20 cellular contexts compared by ENCODE assay signal in the genomic region with DNA sequence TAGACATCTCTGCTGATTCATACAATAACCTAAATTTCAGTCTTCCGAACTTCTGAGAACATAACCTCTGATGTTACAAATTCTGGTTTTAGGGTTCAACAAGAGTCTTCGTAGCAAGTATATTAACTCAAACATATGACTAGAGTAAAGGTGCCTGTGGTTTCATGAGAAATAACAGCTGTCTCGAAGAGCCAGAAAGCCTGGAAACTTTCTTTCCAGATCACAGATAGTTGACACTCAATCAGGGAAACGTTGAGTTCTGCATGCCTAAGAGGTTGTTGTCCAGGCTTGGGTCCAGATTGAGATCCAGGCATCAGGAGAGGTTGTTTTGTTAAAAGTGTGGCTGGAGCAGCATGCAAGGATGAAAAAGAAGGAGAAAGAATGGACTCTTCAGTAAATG.
"Had no signal": no experiment of that assay in that cellular context is flagged by ENCODE, and none has a peak within 500 bp of the region (broad histone marks: within the 10 kb centered on the region; RNA-seq: fewer than 3 reads in every experiment).

No MANE protein-coding gene starts in this region.

- H3K4me2 ChIP-seq: hepatocyte, smooth muscle cell had no signal

- H3K36me3 ChIP-seq: left ventricle myocardium inferior, lower lobe of right lung, neutrophil, ovary, right atrium auricular region had no signal

- DNase-seq: dorsolateral prefrontal cortex; effector CD8-positive, alpha-beta T cell; foreskin melanocyte; head of caudate nucleus; kidney; left cardiac atrium; left ventricle myocardium inferior; lower lobe of right lung; midbrain; naive thymus-derived CD4-positive, alpha-beta T cell; ovary; stimulated activated CD4-positive, alpha-beta T cell treated with anti-CD3 and anti-CD28 coated beads, Interleukin-2, amount 100 ng/mL, for 48 hours; stimulated activated naive CD4-positive, alpha-beta T cell treated with Interleukin-2 at 50 U/mL for 16 hours; trophoblast cell had no signal

- ATAC-seq: esophagus mucosa; left cardiac atrium; lower lobe of right lung; naive thymus-derived CD4-positive, alpha-beta T cell had no signal

- H3K27me3 ChIP-seq: dorsolateral prefrontal cortex, hepatocyte, neutrophil, ovary, right atrium auricular region had no signal

- H2AFZ ChIP-seq: hepatocyte had no signal

- H3K9me3 ChIP-seq: left ventricle myocardium inferior, lower lobe of right lung, neutrophil, ovary, right atrium auricular region had no signal

- H3K4me3 ChIP-seq: coronary artery, dorsolateral prefrontal cortex, hepatocyte, left ventricle myocardium inferior, lower lobe of right lung, ovary, right atrium auricular region, smooth muscle cell had no signal

- H3K4me1 ChIP-seq: left ventricle myocardium inferior, lower lobe of right lung, right atrium auricular region had no signal

- H3K79me2 ChIP-seq: hepatocyte had no signal

- H3K27ac ChIP-seq: coronary artery, dorsolateral prefrontal cortex, hepatocyte, left ventricle myocardium inferior, lower lobe of right lung, neutrophil, ovary, right atrium auricular region had no signal
